In genomic region chr22:27259390-27259789, GRCh38 we compare ENCODE assay signal across 27 cellular contexts.
A peak's percentile ranks its signal among the peaks of the same experiment; 100 is the strongest.
DNase-seq lines count a peak whose midpoint lies in the region; FAIRE-seq and TF ChIP-seq lines count a peak whose summit lies in the region.
"Had no signal": no experiment of that assay in that cellular context is flagged by ENCODE, and none has a peak within 500 bp of the region (broad histone marks: within the 10 kb centered on the region; RNA-seq: fewer than 3 reads in every experiment).

No MANE protein-coding gene starts in this region.

- H3K4me3 Mint-ChIP-seq in astrocyte (ENCODE audit: unreplicated experiment), result peak overlapping the region; percentile 34
- no peak overlapping the region for H3K4me3 Mint-ChIP-seq in activated T-helper 1 cell treated with anti-CD3 and anti-CD28 coated beads, Interleukin-12 subunit alpha, Interleukin-12 subunit beta, Interleukin-2, Interleukin-4 antibody, amounts not matched to agents 30 ng/mL and 10 ng/mL and 1 ng/mL, durations not matched to agents 14 hours and 24 hours and 36 hours
- H3K4me3 Mint-ChIP-seq: CD14-positive monocyte; CD8-positive, alpha-beta memory T cell had no signal

- H3K14ac ChIP-seq in mesenchymal stem cell (ENCODE audit: low read length in 2 of 2), result no peak overlapping the region

- H3K36me3 Mint-ChIP-seq in astrocyte (ENCODE audit: low read depth, unreplicated experiment), result peaks cover 3% of the 10 kb centered on the region
- H3K36me3 Mint-ChIP-seq in activated T-helper 1 cell treated with anti-CD3 and anti-CD28 coated beads, Interleukin-12 subunit alpha, Interleukin-12 subunit beta, Interleukin-2, Interleukin-4 antibody, amounts not matched to agents 30 ng/mL and 10 ng/mL and 1 ng/mL, durations not matched to agents 14 hours and 24 hours and 36 hours (ENCODE audit: low read depth), result no peaks in the 10 kb centered on the region
- H3K36me3 Mint-ChIP-seq: CD14-positive monocyte had no signal

- H3K27me3 Mint-ChIP-seq in astrocyte (ENCODE audit: low read depth, unreplicated experiment), result peaks cover 3% of the 10 kb centered on the region
- H3K27me3 Mint-ChIP-seq in activated T-helper 1 cell treated with anti-CD3 and anti-CD28 coated beads, Interleukin-12 subunit alpha, Interleukin-12 subunit beta, Interleukin-2, Interleukin-4 antibody, amounts not matched to agents 30 ng/mL and 10 ng/mL and 1 ng/mL, durations not matched to agents 14 hours and 24 hours and 36 hours (ENCODE audit: insufficient read depth), result no peaks in the 10 kb centered on the region

- no peak overlapping the region for H3K27ac Mint-ChIP-seq in astrocyte (ENCODE audit: unreplicated experiment)
- no peak overlapping the region for H3K27ac Mint-ChIP-seq in activated T-helper 1 cell treated with anti-CD3 and anti-CD28 coated beads, Interleukin-12 subunit alpha, Interleukin-12 subunit beta, Interleukin-2, Interleukin-4 antibody, amounts not matched to agents 30 ng/mL and 10 ng/mL and 1 ng/mL, durations not matched to agents 14 hours and 24 hours and 36 hours
- H3K27ac Mint-ChIP-seq: CD8-positive, alpha-beta memory T cell had no signal

- H3K79me1 ChIP-seq in mesenchymal stem cell (replicated peaks; ENCODE audit: low read length, poor library complexity, severe bottlenecking), result no peaks in the 10 kb centered on the region

- intact Hi-C loops in activated T-helper 1 cell treated with anti-CD3 and anti-CD28 coated beads, Interleukin-12 subunit alpha, Interleukin-12 subunit beta, Interleukin-2, Interleukin-4 antibody, amounts not matched to agents 30 ng/mL and 10 ng/mL and 1 ng/mL, durations not matched to agents 14 hours and 24 hours and 36 hours (cut with micrococcal nuclease), result no loop called here
- intact Hi-C loops in esophagus muscularis mucosa (cut with DNase I), result no loop called here

- H4K20me1 ChIP-seq in BLaER1 treated with 17β-estradiol and CSF1 and Interleukin-3, amounts not matched to agents 10 nM and 100 nM, result no peaks in the 10 kb centered on the region
- H4K20me1 ChIP-seq in astrocyte (ENCODE audit: insufficient read depth, low read length), result no peaks in the 10 kb centered on the region

- H2BK120ac ChIP-seq in mesenchymal stem cell (ENCODE audit: low read depth, low read length), result no peak overlapping the region

- H3K79me2 ChIP-seq in astrocyte (ENCODE audit: insufficient read depth, low read length), result no peaks in the 10 kb centered on the region

- H2AFZ ChIP-seq in astrocyte (ENCODE audit: low read depth, low read length) (no peak overlapping the region), mesenchymal stem cell (ENCODE audit: low read depth, low read length) (no peak overlapping the region), neuron (ENCODE audit: low read depth, low read length) (peak overlapping the region; percentile 78)

- peak overlapping the region; percentile 21 for H2BK15ac ChIP-seq in mesenchymal stem cell (ENCODE audit: low read depth, poor library complexity, severe bottlenecking)

- no peak for TF ChIP-seq EP300 in esophagus muscularis mucosa (IDR thresholded peaks at IDR 0.05)

- in situ Hi-C loops in GM13976 (cut with MboI; ENCODE audit: low sequenced_read_pairs, unreplicated experiment), result no loop called here

- H3K9ac ChIP-seq in BLaER1 treated with 17β-estradiol and CSF1 and Interleukin-3, amounts not matched to agents 10 nM and 100 nM, result no peak overlapping the region
- H3K9ac ChIP-seq in astrocyte (ENCODE audit: low read length), result no peak overlapping the region
- no peak overlapping the region for H3K9ac ChIP-seq in mesenchymal stem cell (ENCODE audit: low read length)

- H3K4me3 ChIP-seq in BLaER1 treated with 17β-estradiol and CSF1 and Interleukin-3, amounts not matched to agents 10 nM and 100 nM, result no peak overlapping the region
- H3K4me3 ChIP-seq in astrocyte (ENCODE audit: insufficient read depth, low read depth, low read length), result no peak overlapping the region
- H3K4me3 ChIP-seq in mesenchymal stem cell (ENCODE audit: insufficient read depth in 1 of 2, low read depth in 1 of 2, low read length in 2 of 2), result no peak overlapping the region
- no peak overlapping the region for H3K4me3 ChIP-seq in neuron (ENCODE audit: low read length)
- no peak overlapping the region for H3K4me3 ChIP-seq in esophagus muscularis mucosa
- H3K4me3 ChIP-seq: GM12878, K562, SJSA1 had no signal

- no peak overlapping the region for H4K91ac ChIP-seq in mesenchymal stem cell (ENCODE audit: low read length)

- no peak overlapping the region for H3K27ac ChIP-seq in BLaER1 treated with 17β-estradiol and CSF1 and Interleukin-3, amounts not matched to agents 10 nM and 100 nM
- H3K27ac ChIP-seq in astrocyte (ENCODE audit: low read depth, low read length) (no peak overlapping the region), mesenchymal stem cell (ENCODE audit: low read length, poor library complexity, severe bottlenecking) (no peak overlapping the region), esophagus muscularis mucosa (replicated peaks in 1 of 4) (no peak overlapping the region)
- H3K27ac ChIP-seq: SJSA1 had no signal

- H4K8ac ChIP-seq in mesenchymal stem cell (ENCODE audit: low read length), result no peak overlapping the region

- no peak overlapping the region for H3K4ac ChIP-seq in mesenchymal stem cell (ENCODE audit: low read depth in 1 of 2, low read length in 2 of 2)

- H3K9me3 Mint-ChIP-seq in astrocyte (ENCODE audit: unreplicated experiment), result peaks cover 17% of the 10 kb centered on the region
- peaks cover 22% of the 10 kb centered on the region for H3K9me3 Mint-ChIP-seq in activated T-helper 1 cell treated with anti-CD3 and anti-CD28 coated beads, Interleukin-12 subunit alpha, Interleukin-12 subunit beta, Interleukin-2, Interleukin-4 antibody, amounts not matched to agents 30 ng/mL and 10 ng/mL and 1 ng/mL, durations not matched to agents 14 hours and 24 hours and 36 hours

- peaks cover 0 to 4% (median 0%) of the 10 kb centered on the region in 11 experiments; a peak in 1 of 22 replicates for H3K36me3 ChIP-seq in BLaER1 treated with 17β-estradiol and CSF1 and Interleukin-3, amounts not matched to agents 10 nM and 100 nM
- H3K36me3 ChIP-seq in astrocyte (ENCODE audit: insufficient read depth, low read length) (no peaks in the 10 kb centered on the region), mesenchymal stem cell (ENCODE audit: control insufficient read depth in 1 of 2, insufficient read depth in 2 of 2, low read depth in 1 of 2, low read length in 2 of 2) (no peaks in the 10 kb centered on the region), neuron (ENCODE audit: insufficient read depth, low read length) (no peaks in the 10 kb centered on the region), esophagus muscularis mucosa (no peaks in the 10 kb centered on the region)
- H3K36me3 ChIP-seq: SJSA1 had no signal

- no peak for TF ChIP-seq POLR2A in esophagus muscularis mucosa (IDR thresholded peaks at IDR 0.05; ENCODE audit: low read depth)

- no peak for TF ChIP-seq CTCF in astrocyte (IDR thresholded peaks at IDR 0.05; ENCODE audit: insufficient read depth, low read depth, low read length)
- no peak for TF ChIP-seq CTCF in GM13976 (IDR thresholded peaks at IDR 0.05; ENCODE audit: borderline replicate concordance, control extremely low read depth, extremely low read depth, insufficient read depth, missing control alignments)
- TF ChIP-seq CTCF in esophagus muscularis mucosa (IDR thresholded peaks at IDR 0.05), result no peak

- peaks cover 24 to 30% (median 27%) of the 10 kb centered on the region in 11 experiments for H3K9me3 ChIP-seq in BLaER1 treated with 17β-estradiol and CSF1 and Interleukin-3, amounts not matched to agents 10 nM and 100 nM (replicated peaks in 1 of 11)
- H3K9me3 ChIP-seq in astrocyte (ENCODE audit: insufficient read depth, low read depth, low read length) (peaks cover 7% of the 10 kb centered on the region), mesenchymal stem cell (ENCODE audit: control insufficient read depth, low read length) (peaks cover 24% of the 10 kb centered on the region), neuron (ENCODE audit: low read length) (peaks cover 2% of the 10 kb centered on the region), esophagus muscularis mucosa (peaks cover 0 to 18% (median 14%) of the 10 kb centered on the region in 4 donors)

- no peak overlapping the region for H2BK12ac ChIP-seq in mesenchymal stem cell (ENCODE audit: low read length in 2 of 2)

- peaks cover 6 to 14% (median 10%) of the 10 kb centered on the region in 10 experiments; a peak in 16 of 20 replicates for H3K4me1 ChIP-seq in BLaER1 treated with 17β-estradiol and CSF1 and Interleukin-3, amounts not matched to agents 10 nM and 100 nM
- H3K4me1 ChIP-seq in astrocyte (ENCODE audit: insufficient read depth, low read length) (peaks cover 3% of the 10 kb centered on the region), mesenchymal stem cell (ENCODE audit: control insufficient read depth, insufficient read depth, low read depth, low read length) (peaks cover 7% of the 10 kb centered on the region), neuron (ENCODE audit: insufficient read depth, low read length) (peaks cover 22% of the 10 kb centered on the region), esophagus muscularis mucosa (no peaks in the 10 kb centered on the region)
- H3K4me1 ChIP-seq: SJSA1 had no signal

- 89% methylated on average over 8 of the region's 9 CpGs for WGBS in mesenchymal stem cell
- 69% methylated on average over 9 of the region's 9 CpGs for WGBS in esophagus muscularis mucosa

- DNase-seq in astrocyte (ENCODE audit: low read depth) (no peak), mesenchymal stem cell (no peak), GM13976 (ENCODE audit: low spot score) (no peak), NCI-H2107 treated with DMSO at 0.1 percent for 48 hours (lab: John Stamatoyannopoulos, UW; ENCODE audit: unreplicated experiment) (no peak), esophagus muscularis mucosa (ENCODE audit: extremely low spot score) (no peak)
- DNase-seq in activated T-helper 1 cell treated with anti-CD3 and anti-CD28 coated beads, Interleukin-12 subunit alpha, Interleukin-12 subunit beta, Interleukin-2, Interleukin-4 antibody, amounts not matched to agents 30 ng/mL and 10 ng/mL and 1 ng/mL, durations not matched to agents 14 hours and 24 hours and 36 hours (ENCODE audit: low spot score), result no peak
- DNase-seq: AML-193; CD8-positive, alpha-beta memory T cell; DMS 273 treated with DMSO at 0.1 percent for 48 hours; DMS79; EL; GDM1; H7; Kasumi-1; NCI-H1092 treated with DMSO at 0.1 percent for 48 hours; NCI-H1436; NCI-H187; NCI-H2081 treated with DMSO at 0.1 percent for 48 hours; Right ventricle myocardium superior; RPMI8226 had no signal

- H2AK5ac ChIP-seq in mesenchymal stem cell (ENCODE audit: low read length, severe bottlenecking), result peak overlapping the region; percentile 30

- no peak overlapping the region for H3K18ac ChIP-seq in mesenchymal stem cell (ENCODE audit: low read depth in 1 of 2, low read length in 2 of 2)

- peak overlapping the region in 8 of 11 experiments; percentile 26 to 60 (median 54); a peak in 8 of 22 replicates for H3K4me2 ChIP-seq in BLaER1 treated with 17β-estradiol and CSF1 and Interleukin-3, amounts not matched to agents 10 nM and 100 nM
- H3K4me2 ChIP-seq in astrocyte (ENCODE audit: low read length) (no peak overlapping the region), mesenchymal stem cell (ENCODE audit: low read length, poor library complexity, severe bottlenecking) (no peak overlapping the region)

- no peak overlapping the region for H3K23ac ChIP-seq in mesenchymal stem cell (ENCODE audit: low read length in 2 of 2)

- H2BK5ac ChIP-seq in mesenchymal stem cell (ENCODE audit: low read depth, low read length, poor library complexity, severe bottlenecking), result no peak overlapping the region

- no peak for FAIRE-seq in astrocyte (lab: Jason Lieb, UNC)
- FAIRE-seq: A204.1, GM12878, K562 had no signal

- peaks cover 7% of the 10 kb centered on the region for H3K4me1 Mint-ChIP-seq in astrocyte (ENCODE audit: low read depth, unreplicated experiment)
- H3K4me1 Mint-ChIP-seq in activated T-helper 1 cell treated with anti-CD3 and anti-CD28 coated beads, Interleukin-12 subunit alpha, Interleukin-12 subunit beta, Interleukin-2, Interleukin-4 antibody, amounts not matched to agents 30 ng/mL and 10 ng/mL and 1 ng/mL, durations not matched to agents 14 hours and 24 hours and 36 hours (ENCODE audit: low read depth), result no peaks in the 10 kb centered on the region
- H3K4me1 Mint-ChIP-seq: CD14-positive monocyte; CD8-positive, alpha-beta memory T cell had no signal

- H3K27me3 ChIP-seq in BLaER1 treated with 17β-estradiol and CSF1 and Interleukin-3, amounts not matched to agents 10 nM and 100 nM, result no peaks in the 10 kb centered on the region
- no peaks in the 10 kb centered on the region for H3K27me3 ChIP-seq in astrocyte (ENCODE audit: insufficient read depth, low read length)
- peaks cover 0 to 68% of the 10 kb centered on the region in 2 experiments for H3K27me3 ChIP-seq in mesenchymal stem cell (ENCODE audit: control insufficient read depth in 1 of 2, insufficient read depth in 1 of 2, low read length in 2 of 2)
- no peaks in the 10 kb centered on the region for H3K27me3 ChIP-seq in neuron (ENCODE audit: insufficient read depth, low read length)
- peaks cover 0 to 5% (median 0%) of the 10 kb centered on the region in 4 donors for H3K27me3 ChIP-seq in esophagus muscularis mucosa
- H3K27me3 ChIP-seq: SJSA1 had no signal

Comparison
In these comparisons a context has a peak if more than half of its experiments do, and no peak if none do; other contexts are left out.
1. H3K4me2 ChIP-seq: peak in BLaER1 treated with 17β-estradiol and CSF1 and Interleukin-3, amounts not matched to agents 10 nM and 100 nM (8 of 11); none in astrocyte (single experiment) and mesenchymal stem cell (single experiment).